In genomic region chr2:134839649-134840048, GRCh38 we compare ENCODE assay signal across 19 cellular contexts. TPM values are rescaled to one million over a fixed set of nuclear protein-coding genes. Genes with fewer than 3 reads are reported as not detected.
DNase-seq lines count a peak whose midpoint lies in the region; ATAC-seq lines count a peak whose summit lies in the region.
"Had no signal": no experiment of that assay in that cellular context is flagged by ENCODE, and none has a peak within 500 bp of the region (broad histone marks: within the 10 kb centered on the region; RNA-seq: fewer than 3 reads in every experiment).

No MANE protein-coding gene starts in this region.

- H3K27ac Mint-ChIP-seq in stimulated activated naive CD8-positive, alpha-beta T cell treated with anti-CD3 and anti-CD28 coated beads, Interleukin-15, amount 100 ng/mL, for 72 hours, result no peak overlapping the region
- H3K27ac Mint-ChIP-seq: activated CD8-positive, alpha-beta T cell treated with anti-CD3 and anti-CD28 coated beads for 36 hours; activated T-helper 1 cell treated with anti-CD3 and anti-CD28 coated beads, Interleukin-12 subunit alpha, Interleukin-12 subunit beta, Interleukin-2, Interleukin-4 antibody, amounts not matched to agents 30 ng/mL and 10 ng/mL and 1 ng/mL, durations not matched to agents 14 hours and 24 hours and 36 hours; stimulated activated memory B cell treated with anti-CD40 and anti-IgM and Interleukin-4, amounts not matched to agents 10 μg/mL and 1 μg/mL and 100 μg/mL, for 72 hours had no signal

- DNase-seq in DMS53 treated with DMSO at 0.1 percent for 48 hours (lab: John Stamatoyannopoulos, UW; ENCODE audit: unreplicated experiment) (peak; percentile 55), NCI-H345 (lab: John Stamatoyannopoulos, UW) (peak; percentile 92), left lobe of liver (ENCODE audit: low spot score) (no peak), NCI-H69 (lab: John Stamatoyannopoulos, UW) (no peak), AML-193 (lab: John Stamatoyannopoulos, UW) (no peak)
- DNase-seq in stimulated activated naive CD8-positive, alpha-beta T cell treated with anti-CD3 and anti-CD28 coated beads, Interleukin-15, amount 100 ng/mL, for 72 hours, result no peak
- DNase-seq: activated CD8-positive, alpha-beta T cell treated with anti-CD3 and anti-CD28 coated beads for 36 hours; BE2C; effector memory CD4-positive, alpha-beta T cell; midbrain; NCI-H446 had no signal

- no peaks in the 10 kb centered on the region for H3K4me1 Mint-ChIP-seq in stimulated activated naive CD8-positive, alpha-beta T cell treated with anti-CD3 and anti-CD28 coated beads, Interleukin-15, amount 100 ng/mL, for 72 hours
- H3K4me1 Mint-ChIP-seq: central memory CD8-positive, alpha-beta T cell; stimulated activated memory B cell treated with anti-CD40 and anti-IgM and Interleukin-4, amounts not matched to agents 10 μg/mL and 1 μg/mL and 100 μg/mL, for 72 hours had no signal

- peaks cover 15 to 24% of the 10 kb centered on the region in 2 donors for H3K9me3 Mint-ChIP-seq in stimulated activated naive CD8-positive, alpha-beta T cell treated with anti-CD3 and anti-CD28 coated beads, Interleukin-15, amount 100 ng/mL, for 72 hours
- H3K9me3 Mint-ChIP-seq: activated T-helper 1 cell treated with anti-CD3 and anti-CD28 coated beads, Interleukin-12 subunit alpha, Interleukin-12 subunit beta, Interleukin-2, Interleukin-4 antibody, amounts not matched to agents 30 ng/mL and 10 ng/mL and 1 ng/mL, durations not matched to agents 14 hours and 24 hours and 36 hours had no signal

- ATAC-seq in GM21515 (IDR thresholded peaks at IDR 0.05; ENCODE audit: unreplicated experiment) (peak; percentile 67), left lobe of liver (peak; percentile 72), HG02981 (IDR thresholded peaks at IDR 0.05; ENCODE audit: unreplicated experiment) (no peak)
- no peak for ATAC-seq in stimulated activated naive CD8-positive, alpha-beta T cell treated with anti-CD3 and anti-CD28 coated beads, Interleukin-15, amount 100 ng/mL, for 72 hours
- ATAC-seq: activated CD8-positive, alpha-beta T cell treated with anti-CD3 and anti-CD28 coated beads for 36 hours; Panc1; stimulated activated memory B cell treated with anti-CD40 and anti-IgM and Interleukin-4, amounts not matched to agents 10 μg/mL and 1 μg/mL and 100 μg/mL, for 72 hours had no signal

- peaks cover 10% of the 10 kb centered on the region for H3K27me3 Mint-ChIP-seq in stimulated activated naive CD8-positive, alpha-beta T cell treated with anti-CD3 and anti-CD28 coated beads, Interleukin-15, amount 100 ng/mL, for 72 hours

- no peak overlapping the region for H3K4me3 Mint-ChIP-seq in stimulated activated naive CD8-positive, alpha-beta T cell treated with anti-CD3 and anti-CD28 coated beads, Interleukin-15, amount 100 ng/mL, for 72 hours
- H3K4me3 Mint-ChIP-seq: activated CD8-positive, alpha-beta T cell treated with anti-CD3 and anti-CD28 coated beads for 36 hours; activated T-helper 1 cell treated with anti-CD3 and anti-CD28 coated beads, Interleukin-12 subunit alpha, Interleukin-12 subunit beta, Interleukin-2, Interleukin-4 antibody, amounts not matched to agents 30 ng/mL and 10 ng/mL and 1 ng/mL, durations not matched to agents 14 hours and 24 hours and 36 hours; central memory CD8-positive, alpha-beta T cell; stimulated activated memory B cell treated with anti-CD40 and anti-IgM and Interleukin-4, amounts not matched to agents 10 μg/mL and 1 μg/mL and 100 μg/mL, for 72 hours had no signal

RNA-seq across cellular contexts. Expression of gene ACMSD, which starts 1.2 kb away (rescaled TPM):
- 123 TPM for total RNA-seq in left lobe of liver
- total RNA-seq: activated CD8-positive, alpha-beta T cell treated with anti-CD3 and anti-CD28 coated beads for 36 hours; activated T-helper 1 cell treated with anti-CD3 and anti-CD28 coated beads, Interleukin-12 subunit alpha, Interleukin-12 subunit beta, Interleukin-2, Interleukin-4 antibody, amounts not matched to agents 30 ng/mL and 10 ng/mL and 1 ng/mL, durations not matched to agents 14 hours and 24 hours and 36 hours; M059J; ureter had no signal

Comparison
In these comparisons a context has a peak if more than half of its experiments do, and no peak if none do; other contexts are left out.
1. DNase-seq: peak in DMS53 treated with DMSO at 0.1 percent for 48 hours (single experiment) and NCI-H345 (single experiment); none in left lobe of liver (single experiment), stimulated activated naive CD8-positive, alpha-beta T cell treated with anti-CD3 and anti-CD28 coated beads, Interleukin-15, amount 100 ng/mL, for 72 hours (0 of 2), NCI-H69 (single experiment) and AML-193 (0 of 2).
2. ATAC-seq: peak in GM21515 (single experiment) and left lobe of liver (single experiment); none in stimulated activated naive CD8-positive, alpha-beta T cell treated with anti-CD3 and anti-CD28 coated beads, Interleukin-15, amount 100 ng/mL, for 72 hours (single experiment) and HG02981 (single experiment).